12 cellular contexts compared by ENCODE assay signal in genomic region chr7:6159524-6160011, GRCh38. TPM values are rescaled to one million over a fixed set of nuclear protein-coding genes. Genes with fewer than 3 reads are reported as not detected.
DNase-seq lines count a peak whose midpoint lies in the region; ATAC-seq and TF ChIP-seq lines count a peak whose summit lies in the region.
"Had no signal": no experiment of that assay in that cellular context is flagged by ENCODE, and none has a peak within 500 bp of the region (broad histone marks: within the 10 kb centered on the region; RNA-seq: fewer than 3 reads in every experiment).

No MANE protein-coding gene starts in this region.

- ATAC-seq in PC-3: peak; percentile 5; the same call in 1 of the 2 replicates
- ATAC-seq: activated CD8-positive, alpha-beta T cell treated with anti-CD3 and anti-CD28 coated beads for 36 hours had no signal

- no peak for DNase-seq in PC-3
- DNase-seq in chondrocyte (ENCODE audit: low spot score): no peak
- DNase-seq in tibial nerve (ENCODE audit: low spot score in 2 of 2): no peak
- DNase-seq in activated gamma-delta T cell (lab: John Stamatoyannopoulos, UW): no peak
- no peak for DNase-seq in NCI-H1048 (lab: John Stamatoyannopoulos, UW)
- no peak for DNase-seq in NCI-H510A (lab: John Stamatoyannopoulos, UW)
- DNase-seq: activated CD8-positive, alpha-beta T cell treated with anti-CD3 and anti-CD28 coated beads for 36 hours; activated gamma-delta T cell treated with Interleukin-2 at 50 U/mL for 16 hours; SHP77 treated with DMSO at 0.1 percent for 48 hours had no signal

- no peaks in the 10 kb centered on the region for H3K79me2 ChIP-seq in PC-3 (ENCODE audit: low read length)

- H3K36me3 Mint-ChIP-seq in chondrocyte (ENCODE audit: low read depth): peaks cover 21% of the 10 kb centered on the region

- H3K9me3 ChIP-seq in PC-3 (ENCODE audit: low read length) (no peaks in the 10 kb centered on the region), muscle layer of colon (ENCODE audit: low read length) (no peaks in the 10 kb centered on the region), tibial nerve (no peaks in the 10 kb centered on the region)
- H3K9me3 ChIP-seq: ovary had no signal

- POLR2A ChIA-PET in PC-3 (lab: Charles Lee; ENCODE audit: unreplicated experiment): no interaction called here

- TF ChIP-seq CTCF in PC-3 (conservative IDR thresholded peaks at IDR 0.05; ENCODE audit: low read depth, low read length) (no peak), chondrocyte (IDR thresholded peaks at IDR 0.05) (no peak), tibial nerve (IDR thresholded peaks at IDR 0.05) (no peak)

- no TSS peak for BruUV-seq in PC-3 (replicated peaks; lab: Mats Ljungman, UMichigan)

- no peak overlapping the region for H2AFZ ChIP-seq in PC-3 (ENCODE audit: low read length)

- no peaks in the 10 kb centered on the region for H3K9me2 ChIP-seq in PC-3 (replicated peaks; ENCODE audit: low read length)

- H3K9me3 Mint-ChIP-seq in chondrocyte (ENCODE audit: low read depth): no peaks in the 10 kb centered on the region
- H3K9me3 Mint-ChIP-seq: activated CD8-positive, alpha-beta T cell treated with anti-CD3 and anti-CD28 coated beads for 36 hours had no signal

- peaks cover 10% of the 10 kb centered on the region for H3K4me1 Mint-ChIP-seq in chondrocyte (ENCODE audit: low read depth)
- H3K4me1 Mint-ChIP-seq: CD14-positive monocyte had no signal

- H3K4me3 ChIP-seq in PC-3 (ENCODE audit: low read length): no peak overlapping the region
- no peak overlapping the region for H3K4me3 ChIP-seq in muscle layer of colon (ENCODE audit: low read depth in 1 of 2, low read length in 2 of 2)
- no peak overlapping the region for H3K4me3 ChIP-seq in tibial nerve
- H3K4me3 ChIP-seq: ovary had no signal

- H3F3A ChIP-seq in PC-3 (ENCODE audit: low read length, unreplicated experiment): no peaks in the 10 kb centered on the region

- intact Hi-C loops in PC-3 (cut with micrococcal nuclease): loop anchor here (1.0 to 2.0 kb wide), 2 partner anchors 111 to 164 kb away; no protein-coding TSS in a partner anchor

- H4K20me1 ChIP-seq in PC-3 (ENCODE audit: low read length): no peaks in the 10 kb centered on the region

- H3K27ac Mint-ChIP-seq in chondrocyte (ENCODE audit: unreplicated experiment): peak overlapping the region; percentile 59
- H3K27ac Mint-ChIP-seq: activated CD8-positive, alpha-beta T cell treated with anti-CD3 and anti-CD28 coated beads for 36 hours had no signal

- 79 to 83% methylated on average over 17 to 19 of the region's 23 CpGs for WGBS in tibial nerve, 2 donors

- no peak overlapping the region for H3K4me2 ChIP-seq in PC-3 (ENCODE audit: low read length)

- no peaks in the 10 kb centered on the region for H3K27me3 Mint-ChIP-seq in chondrocyte (ENCODE audit: low read depth)
- H3K27me3 Mint-ChIP-seq: activated CD8-positive, alpha-beta T cell treated with anti-CD3 and anti-CD28 coated beads for 36 hours had no signal

- TF ChIP-seq EP300 in tibial nerve (IDR thresholded peaks at IDR 0.05): no peak

- peaks cover 24% of the 10 kb centered on the region; the same call in 1 of the 2 replicates for H3K36me3 ChIP-seq in PC-3 (ENCODE audit: low read depth, low read length)
- peaks cover 51% of the 10 kb centered on the region for H3K36me3 ChIP-seq in muscle layer of colon (ENCODE audit: insufficient read depth, low read length)
- H3K36me3 ChIP-seq in tibial nerve: peaks cover 3 to 83% (median 6%) of the 10 kb centered on the region in 3 donors
- H3K36me3 ChIP-seq: ovary had no signal

- H3K27ac ChIP-seq in PC-3 (ENCODE audit: low read length) (no peak overlapping the region), muscle layer of colon (ENCODE audit: low read depth, low read length) (peak overlapping the region; percentile 70), tibial nerve (peak overlapping the region in 3 of 4 donors; percentile 46 to 80 (median 65))
- H3K27ac ChIP-seq: ovary had no signal

- H3K4me1 ChIP-seq in PC-3 (ENCODE audit: insufficient read depth, low read length) (no peaks in the 10 kb centered on the region), muscle layer of colon (ENCODE audit: insufficient read depth, low read length) (peaks cover 27% of the 10 kb centered on the region), tibial nerve (peaks cover 0 to 29% (median 1%) of the 10 kb centered on the region in 4 donors)

- no peaks in the 10 kb centered on the region for H3K27me3 ChIP-seq in PC-3 (ENCODE audit: low read length)
- no peaks in the 10 kb centered on the region for H3K27me3 ChIP-seq in muscle layer of colon (ENCODE audit: control insufficient read depth in 1 of 2, insufficient read depth in 2 of 2, low read length in 2 of 2)
- no peaks in the 10 kb centered on the region for H3K27me3 ChIP-seq in tibial nerve
- H3K27me3 ChIP-seq: ovary had no signal

- H3K9ac ChIP-seq in PC-3 (ENCODE audit: low read length) (no peak overlapping the region), muscle layer of colon (ENCODE audit: low read length) (no peak overlapping the region)

- CTCF ChIA-PET in PC-3 (lab: Charles Lee): interaction anchor here (1.0 to 1.3 kb wide), 2 partner anchors 163 to 164 kb away, joined by 3 to 6 read pairs; no protein-coding TSS in a partner anchor

- TF ChIP-seq POLR2A in tibial nerve (IDR thresholded peaks at IDR 0.05): no peak

- no peak overlapping the region for H3K4me3 Mint-ChIP-seq in chondrocyte (ENCODE audit: unreplicated experiment)
- H3K4me3 Mint-ChIP-seq: activated CD8-positive, alpha-beta T cell treated with anti-CD3 and anti-CD28 coated beads for 36 hours; CD14-positive monocyte had no signal

RNA-seq across cellular contexts. Expression of gene USP42, which starts 54.8 kb away (rescaled TPM):
- total RNA-seq in PC-3 (2014; rRNA removed) (3.9 and 5.6 TPM in 2 replicates), chondrocyte (10.8 to 11.9 TPM (median 11.0 TPM) in 3 replicates), tibial nerve (10 to 100 TPM in 3 of 4 donors, 1 to 10 TPM in 1; 8.8 to 18.3 (median 11.6) TPM)
